ENCODE assay signal across 8 cellular contexts in the genomic region with DNA sequence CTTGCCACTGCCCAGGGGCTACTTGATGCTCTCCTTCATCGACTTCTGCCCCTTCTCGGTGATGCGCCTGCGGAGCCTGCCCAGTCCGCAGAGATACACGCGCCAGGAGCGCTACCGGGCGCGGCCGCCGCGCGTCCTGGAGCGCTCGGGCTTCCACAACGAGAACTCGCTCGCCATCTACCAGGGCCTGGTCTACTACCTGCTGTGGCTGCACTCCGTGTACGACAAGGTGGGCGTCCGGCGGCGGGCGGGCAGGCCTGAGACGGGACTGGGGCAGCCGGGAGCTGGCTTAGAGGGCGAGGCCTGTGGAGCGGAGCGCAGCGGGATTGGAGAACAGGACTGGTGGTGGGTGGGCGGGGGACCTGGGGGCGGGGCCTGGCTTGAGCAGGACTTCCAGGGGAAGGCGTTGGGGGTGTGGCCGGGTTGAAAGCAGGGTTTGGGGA. TPM values are rescaled to one million over a fixed set of nuclear protein-coding genes. Genes with fewer than 3 reads are reported as not detected.
A peak's percentile ranks its signal among the peaks of the same experiment; 100 is the strongest.
DNase-seq lines count a peak whose midpoint lies in the region; ATAC-seq and TF ChIP-seq lines count a peak whose summit lies in the region.

No MANE protein-coding gene starts in this region.

- no TSS peak for BruUV-seq in IMR-90 (replicated peaks; lab: Mats Ljungman, UMichigan)

- no peaks in the 10 kb centered on the region for H3K9me2 ChIP-seq in neural cell (ENCODE audit: insufficient read depth, low read length)

- no peak overlapping the region for H2BK15ac ChIP-seq in IMR-90 (ENCODE audit: low read depth, low read length)

- no peak overlapping the region for H3K4ac ChIP-seq in IMR-90 (ENCODE audit: low read depth, low read length)

- no peak overlapping the region for H2BK5ac ChIP-seq in IMR-90 (ENCODE audit: low read depth, low read length, poor library complexity, severe bottlenecking)

- in situ Hi-C loops in IMR-90 (cut with MboI; ENCODE audit: low sequenced_read_pairs): no loop called here

- dilution Hi-C loops in IMR-90 (cut with HindIII; ENCODE audit: low sequenced_read_pairs, unreplicated experiment): no loop called here

- no peak overlapping the region for H3K18ac ChIP-seq in IMR-90 (ENCODE audit: low read depth, low read length)

- CTCF ChIA-PET in IMR-90 (lab: Yijun Ruan, JAX): interaction anchor here (0.9 to 1.5 kb wide), 2 partner anchors 13 to 26 kb away, joined by 3 to 4 read pairs; a partner anchor contains a TSS

- H3K27me3 ChIP-seq in IMR-90 (ENCODE audit: control insufficient read depth, insufficient read depth, low read length) (peaks cover 42% of the 10 kb centered on the region), foreskin keratinocyte (peaks cover 44% of the 10 kb centered on the region), neural cell (ENCODE audit: insufficient read depth, low read depth, low read length) (peaks cover 23% of the 10 kb centered on the region), stomach smooth muscle (ENCODE audit: control insufficient read depth in 1 of 2, insufficient read depth in 2 of 2, low read length in 2 of 2) (peaks cover 24 to 28% of the 10 kb centered on the region in 2 donors)

- peak; percentile 80 for DNase-seq in GM12865 (ENCODE audit: low read depth)
- peak; percentile 57 for DNase-seq in IMR-90
- peak; percentile 76 for DNase-seq in RPMI8226
- peak; percentile 87 for DNase-seq in activated effector memory CD4-positive, alpha-beta T cell treated with anti-CD3 and anti-CD28 coated beads, Interleukin-2, amount 50 U/mL, for 16 hours
- DNase-seq in foreskin keratinocyte: peak; percentile 62 to 81

- 3% methylated on average over 8 of the region's 37 CpGs; no CpG with 5 or more reads in 1 of the 2 experiments for WGBS in IMR-90 (ENCODE audit: extremely low coverage in 2 of 2, insufficient read length in 1 of 2), 2 experiments

- no peaks in the 10 kb centered on the region for H3K79me2 ChIP-seq in neural cell (replicated peaks; ENCODE audit: insufficient read depth, low read length)

- H3K9me3 ChIP-seq in IMR-90 (ENCODE audit: control insufficient read depth, insufficient read depth, low read length): no peaks in the 10 kb centered on the region
- no peaks in the 10 kb centered on the region for H3K9me3 ChIP-seq in neural cell (ENCODE audit: low read length)
- H3K9me3 ChIP-seq in stomach smooth muscle (ENCODE audit: control insufficient read depth in 2 of 2, low read length in 2 of 2): no peaks in the 10 kb centered on the region

- H4K91ac ChIP-seq in IMR-90 (ENCODE audit: insufficient read depth, low read depth, low read length): no peak overlapping the region

- no peaks in the 10 kb centered on the region for H3F3A ChIP-seq in neural cell (ENCODE audit: insufficient read depth, low read length, poor library complexity, severe bottlenecking)

- no peak overlapping the region for H2AK5ac ChIP-seq in IMR-90 (ENCODE audit: low read depth, low read length)

- peak overlapping the region; percentile 47 for H2AK9ac ChIP-seq in IMR-90 (replicated peaks; ENCODE audit: low read depth, low read length, poor library complexity)

- H3K56ac ChIP-seq in IMR-90 (ENCODE audit: extremely low read depth, insufficient read depth, low read length): no peak overlapping the region

- ATAC-seq in IMR-90 (ENCODE audit: low read depth) (peak; percentile 94), foreskin keratinocyte (peak; percentile 80), HG03378 (IDR thresholded peaks at IDR 0.05; ENCODE audit: unreplicated experiment) (no peak)

- H3K4me2 ChIP-seq in IMR-90 (ENCODE audit: low read depth, low read length): peak overlapping the region; percentile 97
- H3K4me2 ChIP-seq in neural cell (ENCODE audit: low read length): no peak overlapping the region

- no peak overlapping the region for H3K23ac ChIP-seq in IMR-90 (ENCODE audit: low read depth, low read length)

- peak overlapping the region; percentile 98 for H2AFZ ChIP-seq in IMR-90 (replicated peaks; ENCODE audit: low read length, poor library complexity)
- H2AFZ ChIP-seq in neural cell (ENCODE audit: low read depth, low read length): no peak overlapping the region

- peak overlapping the region; percentile 53 for H3K4me3 ChIP-seq in GM12865 (ENCODE audit: low read depth, low read length)
- peak overlapping the region; percentile 66 for H3K4me3 ChIP-seq in IMR-90 (ENCODE audit: insufficient read depth, low read depth, low read length)
- H3K4me3 ChIP-seq in neural cell (ENCODE audit: low read length): peak overlapping the region; percentile 88
- peak overlapping the region; percentile 59 to 75 for H3K4me3 ChIP-seq in stomach smooth muscle (ENCODE audit: low read length in 2 of 2)

- no peak overlapping the region for H4K5ac ChIP-seq in IMR-90 (ENCODE audit: low read depth, low read length)

- no peaks in the 10 kb centered on the region for H3K79me1 ChIP-seq in IMR-90 (ENCODE audit: low read depth in 1 of 2, low read length in 2 of 2)

- TF ChIP-seq POLR2A in IMR-90 (IDR thresholded peaks at IDR 0.05; ENCODE audit: low read depth, low read length): no peak

- no peak overlapping the region for H3K14ac ChIP-seq in IMR-90 (replicated peaks; ENCODE audit: low read depth, low read length)

- H4K20me1 ChIP-seq in IMR-90 (ENCODE audit: insufficient read depth, low read length): 0 out of 2 replicates have a peak, but pooled peaks cover 3% of the 10 kb centered on the region
- H4K20me1 ChIP-seq in neural cell (ENCODE audit: insufficient read depth): no peaks in the 10 kb centered on the region

- TF ChIP-seq CTCF in GM12865 (IDR thresholded peaks at IDR 0.05; ENCODE audit: insufficient read depth, low read depth, low read length, missing control alignments): no peak
- no peak for TF ChIP-seq CTCF in IMR-90 (conservative IDR thresholded peaks at IDR 0.05; ENCODE audit: low read depth, low read length)
- peak; percentile 36 for TF ChIP-seq CTCF in foreskin keratinocyte (conservative IDR thresholded peaks at IDR 0.05)
- TF ChIP-seq CTCF in neural cell (IDR thresholded peaks at IDR 0.05; ENCODE audit: poor library complexity, severe bottlenecking): peak; percentile 62

- TF ChIP-seq RAD21 in IMR-90 (IDR thresholded peaks at IDR 0.05; ENCODE audit: low read length) (no peak), neural cell (conservative IDR thresholded peaks at IDR 0.05) (no peak)

- POLR2A ChIA-PET in IMR-90 (lab: Charles Lee; ENCODE audit: unreplicated experiment): interaction anchor here (0.6 kb wide), 1 partner anchor 11 kb away, joined by 4 read pairs; no protein-coding TSS in a partner anchor

- H3K36me3 ChIP-seq in IMR-90 (ENCODE audit: control insufficient read depth, insufficient read depth, low read length): no peaks in the 10 kb centered on the region
- H3K36me3 ChIP-seq in neural cell (ENCODE audit: insufficient read depth, low read length): no peaks in the 10 kb centered on the region
- no peaks in the 10 kb centered on the region for H3K36me3 ChIP-seq in stomach smooth muscle (ENCODE audit: control insufficient read depth in 2 of 2, insufficient read depth in 2 of 2, low read length in 2 of 2)

- H2BK120ac ChIP-seq in IMR-90 (ENCODE audit: low read depth, low read length): no peak overlapping the region

- H3K4me1 ChIP-seq in IMR-90 (ENCODE audit: control insufficient read depth, insufficient read depth, low read length) (no peaks in the 10 kb centered on the region), foreskin keratinocyte (no peaks in the 10 kb centered on the region), stomach smooth muscle (ENCODE audit: control insufficient read depth, insufficient read depth, low read length) (peaks cover 14% of the 10 kb centered on the region)

- no peak overlapping the region for H3K9ac ChIP-seq in IMR-90 (ENCODE audit: low read depth, low read length)
- H3K9ac ChIP-seq in neural cell (ENCODE audit: low read length): peak overlapping the region; percentile 53
- H3K9ac ChIP-seq in stomach smooth muscle (ENCODE audit: low read length in 2 of 2): peak overlapping the region in 1 of 2 donors; percentile 22

- intact Hi-C loops in IMR-90 (cut with micrococcal nuclease): no loop called here

- TF ChIP-seq EP300 in neural cell (conservative IDR thresholded peaks at IDR 0.05; ENCODE audit: poor library complexity, severe bottlenecking): no peak

- H2BK20ac ChIP-seq in IMR-90 (ENCODE audit: low read depth, low read length): no peak overlapping the region

- H3K27ac ChIP-seq in IMR-90 (ENCODE audit: insufficient read depth, low read length) (no peak overlapping the region), foreskin keratinocyte (no peak overlapping the region), neural cell (ENCODE audit: low read length) (no peak overlapping the region), stomach smooth muscle (ENCODE audit: low read length) (no peak overlapping the region)

- no peak overlapping the region for H4K8ac ChIP-seq in IMR-90 (ENCODE audit: low read depth in 2 of 2, low read length in 2 of 2)

- no peaks in the 10 kb centered on the region for H3K9me1 ChIP-seq in IMR-90 (ENCODE audit: insufficient read depth, low read length)

RNA-seq across cellular contexts. Expression of a gene that starts 12.7 kb away (rescaled TPM):
- total RNA-seq in IMR-90 (2012; rRNA removed) (502 and 644 TPM in 2 replicates), foreskin keratinocyte (247 and 259 TPM in 2 replicates)
- polyA plus RNA-seq in IMR-90 (2012; rRNA removed) (475 and 538 TPM in 2 replicates), foreskin keratinocyte (363 and 391 TPM in 2 replicates), neural cell (334 and 380 TPM in 2 replicates)
- polyA plus RNA-seq in IMR-90 (2012; cell fraction: cytosol; rRNA removed): 171 and 501 TPM in 2 replicates
- 160 and 200 TPM in 2 replicates for polyA plus RNA-seq in IMR-90 (2012; cell fraction: nucleus; rRNA removed; ENCODE audit: low replicate concordance)
- polyA minus RNA-seq in neural cell: 154 and 160 TPM in 2 replicates

RNA-seq across cellular contexts. Expression of a gene that starts 26.0 kb away (rescaled TPM):
- 0.18 TPM in 1 of 2 replicates, not detected in the other for total RNA-seq in IMR-90 (2012; rRNA removed)
- 0.16 and 0.34 TPM in 2 replicates for polyA plus RNA-seq in IMR-90 (2012; rRNA removed)
- polyA plus RNA-seq in IMR-90 (2012; cell fraction: cytosol; rRNA removed): 0.08 and 0.21 TPM in 2 replicates
- polyA plus RNA-seq in IMR-90 (2012; cell fraction: nucleus; rRNA removed; ENCODE audit: low replicate concordance): 1.1 and 1.9 TPM in 2 replicates
- total RNA-seq in foreskin keratinocyte: 0.63 and 1.4 TPM in 2 replicates
- 0.64 and 0.71 TPM in 2 replicates for polyA plus RNA-seq in foreskin keratinocyte
- polyA plus RNA-seq in neural cell: 16.0 and 17.1 TPM in 2 replicates
- polyA minus RNA-seq in neural cell: 17.3 and 22.6 TPM in 2 replicates

RNA-seq across cellular contexts. Expression of a gene that starts 26.2 kb away (rescaled TPM):
- total RNA-seq in IMR-90 (2012; rRNA removed): under 0.01 TPM in 1 of 2 replicates, not detected in the other
- polyA plus RNA-seq in IMR-90 (2012; rRNA removed): 0.65 and 0.99 TPM in 2 replicates
- 0.75 and 0.95 TPM in 2 replicates for polyA plus RNA-seq in IMR-90 (2012; cell fraction: cytosol; rRNA removed)
- polyA plus RNA-seq in IMR-90 (2012; cell fraction: nucleus; rRNA removed; ENCODE audit: low replicate concordance): 1.5 and 2.8 TPM in 2 replicates
- 0.42 and 0.58 TPM in 2 replicates for total RNA-seq in foreskin keratinocyte
- 0.33 and 0.71 TPM in 2 replicates for polyA plus RNA-seq in foreskin keratinocyte
- polyA plus RNA-seq in neural cell: 0.21 and 0.28 TPM in 2 replicates
- 1.2 and 2.9 TPM in 2 replicates for polyA minus RNA-seq in neural cell

RNA-seq across cellular contexts. Expression of a gene that starts 26.8 kb away (rescaled TPM):
- total RNA-seq in IMR-90 (2012; rRNA removed) (0.56 and 0.90 TPM in 2 replicates), foreskin keratinocyte (2.6 and 2.7 TPM in 2 replicates)
- polyA plus RNA-seq in IMR-90 (2012; rRNA removed) (6.3 and 7.9 TPM in 2 replicates), foreskin keratinocyte (2.3 and 2.6 TPM in 2 replicates), neural cell (4.9 and 13.7 TPM in 2 replicates)
- polyA plus RNA-seq in IMR-90 (2012; cell fraction: cytosol; rRNA removed): 2.4 and 2.8 TPM in 2 replicates
- polyA plus RNA-seq in IMR-90 (2012; cell fraction: nucleus; rRNA removed; ENCODE audit: low replicate concordance): 22.6 and 23.9 TPM in 2 replicates
- polyA minus RNA-seq in neural cell: 6.3 TPM in 2 replicates

RNA-seq across cellular contexts. Expression of a gene that starts 41.2 kb away (rescaled TPM):
- total RNA-seq in IMR-90 (2012; rRNA removed): 3.6 and 4.2 TPM in 2 replicates
- 17.9 and 20.8 TPM in 2 replicates for polyA plus RNA-seq in IMR-90 (2012; rRNA removed)
- 23.6 and 30.4 TPM in 2 replicates for polyA plus RNA-seq in IMR-90 (2012; cell fraction: cytosol; rRNA removed)
- 52.8 and 101 TPM in 2 replicates for polyA plus RNA-seq in IMR-90 (2012; cell fraction: nucleus; rRNA removed; ENCODE audit: low replicate concordance)
- 10.9 and 13.0 TPM in 2 replicates for total RNA-seq in foreskin keratinocyte
- polyA plus RNA-seq in foreskin keratinocyte: 15.3 and 15.7 TPM in 2 replicates
- polyA plus RNA-seq in neural cell: 57.0 and 79.3 TPM in 2 replicates
- polyA minus RNA-seq in neural cell: 24.4 and 29.5 TPM in 2 replicates

Comparison
In these comparisons a context has a peak if more than half of its experiments do, and no peak if none do; other contexts are left out.
1. CTCF ChIP-seq: peak in foreskin keratinocyte (single experiment) and neural cell (single experiment); none in GM12865 (single experiment) and IMR-90 (single experiment).
2. Peak in every context shown above with its lines, with median percentiles within 50 percentile points of each other: DNase-seq and H3K4me3 ChIP-seq.